8 cellular contexts compared by ENCODE assay signal in the genomic region with DNA sequence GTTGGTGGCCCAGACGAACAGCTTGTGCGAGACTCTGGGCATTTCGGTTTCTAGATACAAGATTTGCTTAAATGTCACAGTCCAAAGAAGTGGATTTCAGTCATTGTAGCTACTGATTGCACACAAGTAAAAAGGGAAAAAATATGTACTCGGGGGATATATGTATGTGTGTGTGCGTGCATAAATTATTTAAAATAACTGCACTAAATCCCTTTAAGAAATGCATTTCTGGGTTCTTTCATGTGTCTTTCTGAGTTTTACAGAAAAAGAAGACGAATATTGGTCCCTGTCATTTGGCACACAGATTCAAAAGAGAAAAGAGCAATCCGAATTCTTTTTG. TPM values are rescaled to one million over a fixed set of nuclear protein-coding genes. Genes with fewer than 3 reads are reported as not detected.
DNase-seq lines count a peak whose midpoint lies in the region; FAIRE-seq and TF ChIP-seq lines count a peak whose summit lies in the region.

No MANE protein-coding gene starts in this region.

- no peak overlapping the region for H3K27ac Mint-ChIP-seq in activated CD4-positive, alpha-beta T cell treated with anti-CD3 and anti-CD28 coated beads, Interleukin-2, amount 10 ng/mL, durations not matched to agents 24 days and 14 days

- FAIRE-seq in kidney (lab: Jason Lieb, UNC), result no peak

- H3K27me3 ChIP-seq in adipocyte (replicated peaks; ENCODE audit: control insufficient read depth, insufficient read depth, low read length) (no peaks in the 10 kb centered on the region), stomach smooth muscle (ENCODE audit: control insufficient read depth in 1 of 2, insufficient read depth in 2 of 2, low read length in 2 of 2) (peaks cover 0 to 5% of the 10 kb centered on the region in 2 donors)

- H3K36me3 ChIP-seq in adipocyte (ENCODE audit: control insufficient read depth, insufficient read depth, low read length, severe bottlenecking), result no peaks in the 10 kb centered on the region
- no peaks in the 10 kb centered on the region for H3K36me3 ChIP-seq in kidney (ENCODE audit: control insufficient read depth in 1 of 2, insufficient read depth in 2 of 2, low read length in 2 of 2)
- H3K36me3 ChIP-seq in stomach smooth muscle (ENCODE audit: control insufficient read depth in 2 of 2, insufficient read depth in 2 of 2, low read length in 2 of 2), result no peaks in the 10 kb centered on the region

- peaks cover 3% of the 10 kb centered on the region for H3K36me3 Mint-ChIP-seq in activated CD4-positive, alpha-beta T cell treated with anti-CD3 and anti-CD28 coated beads, Interleukin-2, amount 10 ng/mL, durations not matched to agents 24 days and 14 days (ENCODE audit: low read depth)

- H3K27ac ChIP-seq in kidney (ENCODE audit: low read depth in 2 of 2, low read length in 2 of 2) (no peak overlapping the region), stomach smooth muscle (ENCODE audit: low read length) (peak overlapping the region; percentile 88)

- H3K27me3 Mint-ChIP-seq in activated CD4-positive, alpha-beta T cell treated with anti-CD3 and anti-CD28 coated beads, Interleukin-2, amount 10 ng/mL, durations not matched to agents 24 days and 14 days, result peaks cover 56% of the 10 kb centered on the region

- H3K9me3 Mint-ChIP-seq in activated CD4-positive, alpha-beta T cell treated with anti-CD3 and anti-CD28 coated beads, Interleukin-2, amount 10 ng/mL, durations not matched to agents 24 days and 14 days, result no peaks in the 10 kb centered on the region

- in situ Hi-C loops in G401 (cut with HindIII; ENCODE audit: low sequenced_read_pairs), result no loop called here

- no peak for DNase-seq in activated CD4-positive, alpha-beta T cell treated with anti-CD3 and anti-CD28 coated beads, Interleukin-2, amount 10 ng/mL, durations not matched to agents 24 days and 14 days
- no peak for DNase-seq in activated CD4-positive, alpha-beta T cell treated with anti-CD3 and anti-CD28 coated beads, Interleukin-2, amount 50 U/mL, for 4 hours
- DNase-seq in adipocyte (ENCODE audit: low read depth), result no peak
- DNase-seq in kidney, result no peak
- DNase-seq in G401 (ENCODE audit: low spot score), result no peak
- no peak for DNase-seq in NCI-H446 (lab: John Stamatoyannopoulos, UW)
- no peak for DNase-seq in amygdala (lab: John Stamatoyannopoulos, UW)

- peak overlapping the region; percentile 86 for H3K4me3 Mint-ChIP-seq in activated CD4-positive, alpha-beta T cell treated with anti-CD3 and anti-CD28 coated beads, Interleukin-2, amount 10 ng/mL, durations not matched to agents 24 days and 14 days

- H3K4me3 ChIP-seq in adipocyte (ENCODE audit: low read length) (peak overlapping the region; percentile 94), kidney (ENCODE audit: low read length in 2 of 2) (peak overlapping the region; percentile 79 to 80), stomach smooth muscle (ENCODE audit: low read length in 2 of 2) (peak overlapping the region; percentile 81 to 94)

- no peaks in the 10 kb centered on the region for H3K9me3 ChIP-seq in adipocyte (ENCODE audit: control insufficient read depth, low read length)
- H3K9me3 ChIP-seq in kidney (ENCODE audit: control insufficient read depth in 1 of 2, low read length in 2 of 2), result no peaks in the 10 kb centered on the region
- no peaks in the 10 kb centered on the region for H3K9me3 ChIP-seq in stomach smooth muscle (ENCODE audit: control insufficient read depth in 2 of 2, low read length in 2 of 2)

- H3K9ac ChIP-seq in adipocyte (ENCODE audit: low read length) (peak overlapping the region; percentile 94), kidney (ENCODE audit: low read length in 2 of 2) (peak overlapping the region in 1 of 2 donors; percentile 62), stomach smooth muscle (ENCODE audit: low read length in 2 of 2) (peak overlapping the region; percentile 71 to 85)

- intact Hi-C loops in activated CD4-positive, alpha-beta T cell treated with anti-CD3 and anti-CD28 coated beads, Interleukin-2, amount 10 ng/mL, durations not matched to agents 24 days and 14 days (cut with micrococcal nuclease), result loop anchor here (5.0 to 10.0 kb wide), 5 partner anchors 72 to 1839 kb away; no protein-coding TSS in a partner anchor
- intact Hi-C loops in kidney (cut with DNase I), result loop anchor here (10.0 kb wide), 2 partner anchors 889 to 1839 kb away; no protein-coding TSS in a partner anchor

- peaks cover 27% of the 10 kb centered on the region for H3K4me1 Mint-ChIP-seq in activated CD4-positive, alpha-beta T cell treated with anti-CD3 and anti-CD28 coated beads, Interleukin-2, amount 10 ng/mL, durations not matched to agents 24 days and 14 days

- TF ChIP-seq CTCF in kidney (IDR thresholded peaks at IDR 0.05; ENCODE audit: borderline replicate concordance, extremely low read depth, insufficient read depth), result no peak

- H3K4me1 ChIP-seq in adipocyte (ENCODE audit: control insufficient read depth, insufficient read depth, low read length) (peaks cover 10% of the 10 kb centered on the region), kidney (ENCODE audit: control insufficient read depth in 1 of 2, insufficient read depth in 1 of 2, low read depth in 1 of 2, low read length in 2 of 2) (peaks cover 0 to 13% of the 10 kb centered on the region in 2 donors), stomach smooth muscle (ENCODE audit: control insufficient read depth, insufficient read depth, low read length) (peaks cover 25% of the 10 kb centered on the region)

RNA-seq across cellular contexts. Expression of a gene that starts 2.1 kb away (rescaled TPM):
- 0.31 and 0.63 TPM in 2 replicates for total RNA-seq in activated CD4-positive, alpha-beta T cell treated with anti-CD3 and anti-CD28 coated beads, Interleukin-2, amount 10 ng/mL, durations not matched to agents 24 days and 14 days
- 38.0 TPM for total RNA-seq in kidney
- 4.8 TPM for polyA plus RNA-seq in kidney (ENCODE audit: insufficient read depth, low read depth, low replicate concordance)
- not detected in 2 replicates for total RNA-seq in G401 (2014; rRNA removed; shearing (Covaris generic))

Comparison
In these comparisons a context has a peak if more than half of its experiments do, and no peak if none do; other contexts are left out.
1. RNA of a gene that starts 2.1 kb away (total RNA-seq): 38.0 TPM in kidney (single experiment); 0.31 to 0.63 TPM in activated CD4-positive, alpha-beta T cell treated with anti-CD3 and anti-CD28 coated beads, Interleukin-2, amount 10 ng/mL, durations not matched to agents 24 days and 14 days and not detected in G401; every median in the first group is over 10 times any median in the second.
2. Peak in every context shown above with its lines, with median percentiles within 50 percentile points of each other: H3K4me3 ChIP-seq.